In the genomic region with DNA sequence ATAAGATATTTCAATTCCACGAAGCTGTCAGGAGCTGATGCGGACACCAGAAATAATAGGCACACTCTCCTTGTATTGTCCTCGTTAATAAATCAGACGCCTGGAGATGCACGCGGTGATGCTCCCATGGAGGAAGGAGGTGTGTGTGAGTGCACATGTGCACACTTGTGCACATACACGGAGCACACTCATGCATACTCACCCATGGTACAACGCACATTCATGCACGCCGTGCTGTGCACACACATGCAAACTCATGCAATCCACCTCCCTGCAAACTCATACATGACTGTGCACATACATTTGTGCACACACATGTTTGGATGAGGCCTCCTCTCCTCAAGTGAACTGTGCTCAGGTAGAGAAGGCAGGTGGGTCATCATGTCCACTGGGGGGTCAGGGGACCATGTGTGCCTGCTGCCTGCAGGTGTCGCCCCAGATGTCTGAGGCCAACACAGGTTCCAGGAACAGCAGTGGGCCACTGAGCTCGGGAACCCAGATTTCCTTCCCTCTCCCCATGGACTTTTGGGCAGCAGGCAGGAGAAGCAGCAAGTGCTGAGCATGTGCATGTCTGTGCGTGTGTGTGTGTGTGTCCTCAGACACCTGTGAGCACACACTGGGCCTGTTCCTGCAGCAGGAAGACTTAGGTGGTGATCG, we compare ENCODE assay signal across 2 cellular contexts.
TF ChIP-seq lines count a peak whose summit lies in the region.

No MANE protein-coding gene starts in this region.

TF ChIP-seq in Ishikawa, 13 proteins besides CTCF, POLR2A, EP300 and RAD21:
- TF ChIP-seq CREB1 (IDR thresholded peaks at IDR 0.05; ENCODE audit: low read depth): no peak
- no peak for TF ChIP-seq FOXM1 (IDR thresholded peaks at IDR 0.05; ENCODE audit: borderline replicate concordance, low read depth)
- TF ChIP-seq CEBPB (IDR thresholded peaks at IDR 0.05): no peak
- no peak for TF ChIP-seq TEAD4 (IDR thresholded peaks at IDR 0.05)
- TF ChIP-seq, protein P1, sequence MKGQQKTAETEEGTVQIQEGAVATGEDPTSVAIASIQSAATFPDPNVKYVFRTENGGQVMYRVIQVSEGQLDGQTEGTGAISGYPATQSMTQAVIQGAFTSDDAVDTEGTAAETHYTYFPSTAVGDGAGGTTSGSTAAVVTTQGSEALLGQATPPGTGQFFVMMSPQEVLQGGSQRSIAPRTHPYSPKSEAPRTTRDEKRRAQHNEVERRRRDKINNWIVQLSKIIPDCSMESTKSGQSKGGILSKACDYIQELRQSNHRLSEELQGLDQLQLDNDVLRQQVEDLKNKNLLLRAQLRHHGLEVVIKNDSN (IDR thresholded peaks at IDR 0.05): no peak
- no peak for TF ChIP-seq TCF12 (IDR thresholded peaks at IDR 0.05; ENCODE audit: low read depth)

TF ChIP-seq in K562, 482 proteins besides CTCF, POLR2A, EP300 and RAD21:
- 0 out of 2 replicates have a peak, but pooled peaks have one; percentile 6 for TF ChIP-seq SMC3 (conservative IDR thresholded peaks at IDR 0.05; ENCODE audit: insufficient read depth, low read depth, low read length)
- TF ChIP-seq FOXP1 (CRISPR knock-in tag; IDR thresholded peaks at IDR 0.05): no peak
- TF ChIP-seq, protein P2, sequence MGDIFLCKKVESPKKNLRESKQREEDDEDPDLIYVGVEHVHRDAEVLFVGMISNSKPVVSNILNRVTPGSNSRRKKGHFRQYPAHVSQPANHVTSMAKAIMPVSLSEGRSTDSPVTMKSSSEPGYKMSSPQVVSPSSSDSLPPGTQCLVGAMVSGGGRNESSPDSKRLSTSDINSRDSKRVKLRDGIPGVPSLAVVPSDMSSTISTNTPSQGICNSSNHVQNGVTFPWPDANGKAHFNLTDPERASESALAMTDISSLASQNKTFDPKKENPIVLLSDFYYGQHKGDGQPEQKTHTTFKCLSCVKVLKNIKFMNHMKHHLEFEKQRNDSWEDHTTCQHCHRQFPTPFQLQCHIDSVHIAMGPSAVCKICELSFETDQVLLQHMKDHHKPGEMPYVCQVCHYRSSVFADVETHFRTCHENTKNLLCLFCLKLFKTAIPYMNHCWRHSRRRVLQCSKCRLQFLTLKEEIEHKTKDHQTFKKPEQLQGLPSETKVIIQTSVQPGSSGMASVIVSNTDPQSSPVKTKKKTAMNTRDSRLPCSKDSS (IDR thresholded peaks at IDR 0.05; ENCODE audit: low read depth, partially characterized antibody): no peak
- TF ChIP-seq JUND (IDR thresholded peaks at IDR 0.05; ENCODE audit: borderline replicate concordance, low read depth, low read length): 0 out of 2 replicates have a peak, but pooled peaks have one; percentile 5
- no peak for TF ChIP-seq JUND (tag; IDR thresholded peaks at IDR 0.05; ENCODE audit: borderline replicate concordance, low read depth, low read length)
